ENCODE assay signal across 24 cellular contexts in the genomic region with DNA sequence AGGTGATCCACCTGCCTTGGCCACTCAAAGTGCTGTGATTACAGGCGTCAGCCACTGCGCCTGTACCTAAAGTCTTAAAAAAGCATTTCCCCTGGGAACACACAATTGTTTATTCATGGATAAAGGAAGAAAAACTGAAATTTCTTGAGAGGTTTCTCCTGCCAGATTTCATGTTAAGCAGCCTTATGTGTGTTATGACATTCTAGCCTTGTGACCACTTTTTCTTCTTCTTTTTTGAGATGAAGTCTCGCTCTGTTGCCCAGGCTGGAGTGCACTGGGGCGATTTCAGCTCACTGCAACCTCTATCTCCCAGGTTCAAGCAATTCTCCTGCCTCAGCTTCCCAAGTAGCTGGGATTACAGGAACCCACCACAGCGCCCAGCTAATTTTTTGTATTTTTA. TPM values are rescaled to one million over a fixed set of nuclear protein-coding genes. Genes with fewer than 3 reads are reported as not detected.
"Had no signal": no experiment of that assay in that cellular context is flagged by ENCODE, and none has a peak within 500 bp of the region (broad histone marks: within the 10 kb centered on the region; RNA-seq: fewer than 3 reads in every experiment).

No MANE protein-coding gene starts in this region.

- H3K36me3 Mint-ChIP-seq: activated naive CD8-positive, alpha-beta T cell treated with anti-CD3 and anti-CD28 coated beads for 36 hours had no signal

- H3K27ac Mint-ChIP-seq: activated CD4-positive, alpha-beta memory T cell treated with anti-CD3 and anti-CD28 coated beads, Interleukin-2, amount 10 ng/mL, durations not matched to agents 7 days and 5 days; activated CD4-positive, alpha-beta T cell treated with anti-CD3 and anti-CD28 coated beads for 36 hours; activated naive CD4-positive, alpha-beta T cell treated with anti-CD3 and anti-CD28 coated beads, Interleukin-2, amount 10 ng/mL, durations not matched to agents 7 days and 5 days; activated naive CD8-positive, alpha-beta T cell treated with anti-CD3 and anti-CD28 coated beads for 36 hours; activated T-helper 2 cell treated with anti-CD3 and anti-CD28 coated beads, Interferon-gamma antibody, Interleukin-2, Interleukin-4, amounts not matched to agents 10 μg/mL and 5 μg/mL and 100 μg/mL, durations not matched to agents 14 hours and 24 hours and 36 hours had no signal

- H3K4me2 ChIP-seq: KMS-11 had no signal

- H3K9ac ChIP-seq: KMS-11 had no signal

- H3K4me3 Mint-ChIP-seq: activated CD4-positive, alpha-beta memory T cell treated with anti-CD3 and anti-CD28 coated beads, Interleukin-2, amount 10 ng/mL, durations not matched to agents 7 days and 5 days; activated CD4-positive, alpha-beta T cell treated with anti-CD3 and anti-CD28 coated beads for 36 hours; activated naive CD4-positive, alpha-beta T cell treated with anti-CD3 and anti-CD28 coated beads, Interleukin-2, amount 10 ng/mL, durations not matched to agents 7 days and 5 days; activated naive CD8-positive, alpha-beta T cell treated with anti-CD3 and anti-CD28 coated beads for 36 hours had no signal

- ATAC-seq: activated CD4-positive, alpha-beta T cell treated with anti-CD3 and anti-CD28 coated beads for 36 hours had no signal

- H3K4me3 ChIP-seq: cardiac muscle cell had no signal

- H3K36me3 ChIP-seq: brain microvascular endothelial cell, cardiac muscle cell had no signal

- H3K27ac ChIP-seq: brain microvascular endothelial cell, cardiac muscle cell, KMS-11, VCaP had no signal

- DNase-seq: activated CD4-positive, alpha-beta memory T cell treated with anti-CD3 and anti-CD28 coated beads, Interleukin-2, amount 10 ng/mL, durations not matched to agents 7 days and 5 days; activated CD4-positive, alpha-beta T cell treated with anti-CD3 and anti-CD28 coated beads for 36 hours; activated CD4-positive, alpha-beta T cell treated with anti-CD3 and anti-CD28 coated beads, Interleukin-2, amount 50 U/mL, for 1 hour; activated gamma-delta T cell treated with Interleukin-2 at 50 U/mL for 16 hours; activated naive CD4-positive, alpha-beta T cell treated with anti-CD3 and anti-CD28 coated beads, Interleukin-2, amount 10 ng/mL, durations not matched to agents 7 days and 5 days; activated naive CD8-positive, alpha-beta T cell treated with anti-CD3 and anti-CD28 coated beads for 36 hours; activated T-cell treated with anti-CD3 and anti-CD28 coated beads for 4 hours; activated T-cell treated with anti-CD3 and anti-CD28 coated beads, Interleukin-2, amount 50 U/mL, for 48 hours; brain microvascular endothelial cell; NCI-H1105 treated with DMSO at 0.1 percent for 48 hours; NCI-H1436 treated with DMSO at 0.1 percent for 48 hours; NCI-H187; NCI-H2081; NCI-H446; NCI-H524; NCI-H748 treated with DMSO at 0.1 percent for 48 hours; SIG-M5; T-helper 2 cell; T1000 had no signal

- H3K9me3 Mint-ChIP-seq: activated T-helper 2 cell treated with anti-CD3 and anti-CD28 coated beads, Interferon-gamma antibody, Interleukin-2, Interleukin-4, amounts not matched to agents 10 μg/mL and 5 μg/mL and 100 μg/mL, durations not matched to agents 14 hours and 24 hours and 36 hours had no signal

- H3K27me3 Mint-ChIP-seq: activated CD4-positive, alpha-beta T cell treated with anti-CD3 and anti-CD28 coated beads for 36 hours; activated naive CD4-positive, alpha-beta T cell treated with anti-CD3 and anti-CD28 coated beads, Interleukin-2, amount 10 ng/mL, durations not matched to agents 7 days and 5 days; activated naive CD8-positive, alpha-beta T cell treated with anti-CD3 and anti-CD28 coated beads for 36 hours had no signal

- H3K27me3 ChIP-seq: brain microvascular endothelial cell, cardiac muscle cell had no signal

RNA-seq across cellular contexts. Expression of a gene that starts 57.8 kb away (rescaled TPM):
- total RNA-seq: cardiac muscle cell, OCI-LY7 had no signal
